ENCODE assay signal across 1 cellular context in the genomic region with DNA sequence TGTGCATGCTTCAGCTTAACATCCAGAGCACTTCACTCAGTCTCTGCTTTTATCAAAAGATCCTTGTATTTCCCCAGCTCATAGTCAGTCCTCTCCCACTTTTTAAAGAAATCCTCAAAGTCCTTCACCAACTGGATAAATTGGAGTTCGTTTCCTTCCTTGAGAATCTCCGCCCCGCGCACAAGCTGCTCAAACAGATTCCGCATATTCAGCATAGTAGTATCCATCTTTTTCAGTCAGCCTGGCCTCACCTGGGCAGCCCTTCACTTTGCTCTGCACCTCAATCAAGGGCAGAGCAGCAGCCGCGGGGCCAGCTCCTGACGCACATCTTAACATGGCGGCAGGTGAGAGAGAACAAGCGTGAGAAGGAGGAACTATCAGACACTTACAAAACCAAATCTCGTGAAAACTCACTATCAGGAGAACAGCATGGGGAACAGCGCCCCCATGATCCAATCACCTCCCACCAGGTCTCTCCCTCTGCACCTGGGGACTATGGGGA.
TF ChIP-seq lines count a peak whose summit lies in the region.

No MANE protein-coding gene starts in this region.

TF ChIP-seq in GM23338, 12 proteins besides CTCF, POLR2A, EP300 and RAD21:
- TF ChIP-seq POLR2AphosphoS5 (IDR thresholded peaks at IDR 0.05; ENCODE audit: low read depth) (no peak), ZNF114 (CRISPR knock-in tag; IDR thresholded peaks at IDR 0.05) (no peak), CREB1 (CRISPR knock-in tag; IDR thresholded peaks at IDR 0.05; ENCODE audit: low read depth) (no peak), NANOG (IDR thresholded peaks at IDR 0.05; ENCODE audit: borderline replicate concordance) (no peak), EZH2phosphoT487 (IDR thresholded peaks at IDR 0.05; ENCODE audit: unreplicated experiment) (no peak), STAT1 (IDR thresholded peaks at IDR 0.05; ENCODE audit: unreplicated experiment) (no peak), ZNF331 (CRISPR knock-in tag; IDR thresholded peaks at IDR 0.05; ENCODE audit: low read depth) (no peak), EZH2 (IDR thresholded peaks at IDR 0.05; ENCODE audit: low read depth, unreplicated experiment) (no peak), JUNB (IDR thresholded peaks at IDR 0.05; ENCODE audit: unreplicated experiment) (no peak)
- TF ChIP-seq, protein P1, sequence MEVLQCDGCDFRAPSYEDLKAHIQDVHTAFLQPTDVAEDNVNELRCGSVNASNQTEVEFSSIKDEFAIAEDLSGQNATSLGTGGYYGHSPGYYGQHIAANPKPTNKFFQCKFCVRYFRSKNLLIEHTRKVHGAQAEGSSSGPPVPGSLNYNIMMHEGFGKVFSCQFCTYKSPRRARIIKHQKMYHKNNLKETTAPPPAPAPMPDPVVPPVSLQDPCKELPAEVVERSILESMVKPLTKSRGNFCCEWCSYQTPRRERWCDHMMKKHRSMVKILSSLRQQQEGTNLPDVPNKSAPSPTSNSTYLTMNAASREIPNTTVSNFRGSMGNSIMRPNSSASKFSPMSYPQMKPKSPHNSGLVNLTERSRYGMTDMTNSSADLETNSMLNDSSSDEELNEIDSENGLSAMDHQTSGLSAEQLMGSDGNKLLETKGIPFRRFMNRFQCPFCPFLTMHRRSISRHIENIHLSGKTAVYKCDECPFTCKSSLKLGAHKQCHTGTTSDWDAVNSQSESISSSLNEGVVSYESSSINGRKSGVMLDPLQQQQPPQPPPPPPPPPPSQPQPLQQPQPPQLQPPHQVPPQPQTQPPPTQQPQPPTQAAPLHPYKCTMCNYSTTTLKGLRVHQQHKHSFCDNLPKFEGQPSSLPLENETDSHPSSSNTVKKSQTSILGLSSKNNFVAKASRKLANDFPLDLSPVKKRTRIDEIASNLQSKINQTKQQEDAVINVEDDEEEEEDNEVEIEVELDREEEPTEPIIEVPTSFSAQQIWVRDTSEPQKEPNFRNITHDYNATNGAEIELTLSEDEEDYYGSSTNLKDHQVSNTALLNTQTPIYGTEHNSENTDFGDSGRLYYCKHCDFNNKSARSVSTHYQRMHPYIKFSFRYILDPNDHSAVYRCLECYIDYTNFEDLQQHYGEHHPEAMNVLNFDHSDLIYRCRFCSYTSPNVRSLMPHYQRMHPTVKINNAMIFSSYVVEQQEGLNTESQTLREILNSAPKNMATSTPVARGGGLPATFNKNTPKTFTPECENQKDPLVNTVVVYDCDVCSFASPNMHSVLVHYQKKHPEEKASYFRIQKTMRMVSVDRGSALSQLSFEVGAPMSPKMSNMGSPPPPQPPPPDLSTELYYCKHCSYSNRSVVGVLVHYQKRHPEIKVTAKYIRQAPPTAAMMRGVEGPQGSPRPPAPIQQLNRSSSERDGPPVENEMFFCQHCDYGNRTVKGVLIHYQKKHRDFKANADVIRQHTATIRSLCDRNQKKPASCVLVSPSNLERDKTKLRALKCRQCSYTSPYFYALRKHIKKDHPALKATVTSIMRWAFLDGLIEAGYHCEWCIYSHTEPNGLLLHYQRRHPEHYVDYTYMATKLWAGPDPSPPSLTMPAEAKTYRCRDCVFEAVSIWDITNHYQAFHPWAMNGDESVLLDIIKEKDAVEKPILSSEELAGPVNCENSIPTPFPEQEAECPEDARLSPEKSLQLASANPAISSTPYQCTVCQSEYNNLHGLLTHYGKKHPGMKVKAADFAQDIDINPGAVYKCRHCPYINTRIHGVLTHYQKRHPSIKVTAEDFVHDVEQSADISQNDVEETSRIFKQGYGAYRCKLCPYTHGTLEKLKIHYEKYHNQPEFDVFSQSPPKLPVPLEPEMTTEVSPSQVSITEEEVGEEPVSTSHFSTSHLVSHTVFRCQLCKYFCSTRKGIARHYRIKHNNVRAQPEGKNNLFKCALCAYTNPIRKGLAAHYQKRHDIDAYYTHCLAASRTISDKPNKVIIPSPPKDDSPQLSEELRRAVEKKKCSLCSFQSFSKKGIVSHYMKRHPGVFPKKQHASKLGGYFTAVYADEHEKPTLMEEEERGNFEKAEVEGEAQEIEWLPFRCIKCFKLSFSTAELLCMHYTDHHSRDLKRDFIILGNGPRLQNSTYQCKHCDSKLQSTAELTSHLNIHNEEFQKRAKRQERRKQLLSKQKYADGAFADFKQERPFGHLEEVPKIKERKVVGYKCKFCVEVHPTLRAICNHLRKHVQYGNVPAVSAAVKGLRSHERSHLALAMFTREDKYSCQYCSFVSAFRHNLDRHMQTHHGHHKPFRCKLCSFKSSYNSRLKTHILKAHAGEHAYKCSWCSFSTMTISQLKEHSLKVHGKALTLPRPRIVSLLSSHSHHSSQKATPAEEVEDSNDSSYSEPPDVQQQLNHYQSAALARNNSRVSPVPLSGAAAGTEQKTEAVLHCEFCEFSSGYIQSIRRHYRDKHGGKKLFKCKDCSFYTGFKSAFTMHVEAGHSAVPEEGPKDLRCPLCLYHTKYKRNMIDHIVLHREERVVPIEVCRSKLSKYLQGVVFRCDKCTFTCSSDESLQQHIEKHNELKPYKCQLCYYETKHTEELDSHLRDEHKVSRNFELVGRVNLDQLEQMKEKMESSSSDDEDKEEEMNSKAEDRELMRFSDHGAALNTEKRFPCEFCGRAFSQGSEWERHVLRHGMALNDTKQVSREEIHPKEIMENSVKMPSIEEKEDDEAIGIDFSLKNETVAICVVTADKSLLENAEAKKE (CRISPR knock-in tag; IDR thresholded peaks at IDR 0.05), result no peak
- TF ChIP-seq, protein P2, sequence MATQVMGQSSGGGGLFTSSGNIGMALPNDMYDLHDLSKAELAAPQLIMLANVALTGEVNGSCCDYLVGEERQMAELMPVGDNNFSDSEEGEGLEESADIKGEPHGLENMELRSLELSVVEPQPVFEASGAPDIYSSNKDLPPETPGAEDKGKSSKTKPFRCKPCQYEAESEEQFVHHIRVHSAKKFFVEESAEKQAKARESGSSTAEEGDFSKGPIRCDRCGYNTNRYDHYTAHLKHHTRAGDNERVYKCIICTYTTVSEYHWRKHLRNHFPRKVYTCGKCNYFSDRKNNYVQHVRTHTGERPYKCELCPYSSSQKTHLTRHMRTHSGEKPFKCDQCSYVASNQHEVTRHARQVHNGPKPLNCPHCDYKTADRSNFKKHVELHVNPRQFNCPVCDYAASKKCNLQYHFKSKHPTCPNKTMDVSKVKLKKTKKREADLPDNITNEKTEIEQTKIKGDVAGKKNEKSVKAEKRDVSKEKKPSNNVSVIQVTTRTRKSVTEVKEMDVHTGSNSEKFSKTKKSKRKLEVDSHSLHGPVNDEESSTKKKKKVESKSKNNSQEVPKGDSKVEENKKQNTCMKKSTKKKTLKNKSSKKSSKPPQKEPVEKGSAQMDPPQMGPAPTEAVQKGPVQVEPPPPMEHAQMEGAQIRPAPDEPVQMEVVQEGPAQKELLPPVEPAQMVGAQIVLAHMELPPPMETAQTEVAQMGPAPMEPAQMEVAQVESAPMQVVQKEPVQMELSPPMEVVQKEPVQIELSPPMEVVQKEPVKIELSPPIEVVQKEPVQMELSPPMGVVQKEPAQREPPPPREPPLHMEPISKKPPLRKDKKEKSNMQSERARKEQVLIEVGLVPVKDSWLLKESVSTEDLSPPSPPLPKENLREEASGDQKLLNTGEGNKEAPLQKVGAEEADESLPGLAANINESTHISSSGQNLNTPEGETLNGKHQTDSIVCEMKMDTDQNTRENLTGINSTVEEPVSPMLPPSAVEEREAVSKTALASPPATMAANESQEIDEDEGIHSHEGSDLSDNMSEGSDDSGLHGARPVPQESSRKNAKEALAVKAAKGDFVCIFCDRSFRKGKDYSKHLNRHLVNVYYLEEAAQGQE (IDR thresholded peaks at IDR 0.05; ENCODE audit: unreplicated experiment), result no peak
- TF ChIP-seq, protein P3, sequence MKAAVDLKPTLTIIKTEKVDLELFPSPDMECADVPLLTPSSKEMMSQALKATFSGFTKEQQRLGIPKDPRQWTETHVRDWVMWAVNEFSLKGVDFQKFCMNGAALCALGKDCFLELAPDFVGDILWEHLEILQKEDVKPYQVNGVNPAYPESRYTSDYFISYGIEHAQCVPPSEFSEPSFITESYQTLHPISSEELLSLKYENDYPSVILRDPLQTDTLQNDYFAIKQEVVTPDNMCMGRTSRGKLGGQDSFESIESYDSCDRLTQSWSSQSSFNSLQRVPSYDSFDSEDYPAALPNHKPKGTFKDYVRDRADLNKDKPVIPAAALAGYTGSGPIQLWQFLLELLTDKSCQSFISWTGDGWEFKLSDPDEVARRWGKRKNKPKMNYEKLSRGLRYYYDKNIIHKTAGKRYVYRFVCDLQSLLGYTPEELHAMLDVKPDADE (IDR thresholded peaks at IDR 0.05), result no peak
